11 cellular contexts compared by ENCODE assay signal in genomic region chr7:121077165-121077630, GRCh38.
"Had no signal": no experiment of that assay in that cellular context is flagged by ENCODE, and none has a peak within 500 bp of the region (broad histone marks: within the 10 kb centered on the region; RNA-seq: fewer than 3 reads in every experiment).

No MANE protein-coding gene starts in this region.

- DNase-seq: activated CD4-positive, alpha-beta T cell treated with anti-CD3 and anti-CD28 coated beads, Interleukin-2, amount 10 ng/mL, durations not matched to agents 7 days and 5 days; activated CD8-positive, alpha-beta memory T cell treated with anti-CD3 and anti-CD28 coated beads for 24 hours; activated naive CD8-positive, alpha-beta T cell treated with anti-CD3 and anti-CD28 coated beads, Interleukin-2, amount 50 U/mL, for 24 hours; dermis blood vessel endothelial cell; naive thymus-derived CD8-positive, alpha-beta T cell; posterior cingulate gyrus; retina; stimulated activated CD4-positive, alpha-beta T cell treated with anti-CD3 and anti-CD28 coated beads, Interleukin-2, amount 100 ng/mL, for 48 hours; trophoblast cell had no signal

- H3K27ac ChIP-seq: epithelial cell of prostate had no signal

- H3K4me3 Mint-ChIP-seq: activated CD4-positive, alpha-beta T cell treated with anti-CD3 and anti-CD28 coated beads, Interleukin-2, amount 10 ng/mL, durations not matched to agents 7 days and 5 days; activated naive CD8-positive, alpha-beta T cell treated with anti-CD3 and anti-CD28 coated beads, Interleukin-2, amount 50 U/mL, for 24 hours; naive thymus-derived CD8-positive, alpha-beta T cell; stimulated activated memory B cell treated with anti-CD40 and anti-IgM and Interleukin-4, amounts not matched to agents 10 μg/mL and 1 μg/mL and 100 μg/mL, for 72 hours had no signal

- ATAC-seq: activated naive CD8-positive, alpha-beta T cell treated with anti-CD3 and anti-CD28 coated beads, Interleukin-2, amount 50 U/mL, for 24 hours; naive thymus-derived CD8-positive, alpha-beta T cell; stimulated activated memory B cell treated with anti-CD40 and anti-IgM and Interleukin-4, amounts not matched to agents 10 μg/mL and 1 μg/mL and 100 μg/mL, for 72 hours had no signal

- H3K36me3 Mint-ChIP-seq: naive thymus-derived CD8-positive, alpha-beta T cell; stimulated activated memory B cell treated with anti-CD40 and anti-IgM and Interleukin-4, amounts not matched to agents 10 μg/mL and 1 μg/mL and 100 μg/mL, for 72 hours had no signal

- H3K4me1 Mint-ChIP-seq: activated CD4-positive, alpha-beta T cell treated with anti-CD3 and anti-CD28 coated beads, Interleukin-2, amount 10 ng/mL, durations not matched to agents 7 days and 5 days; activated naive CD8-positive, alpha-beta T cell treated with anti-CD3 and anti-CD28 coated beads, Interleukin-2, amount 50 U/mL, for 24 hours; naive thymus-derived CD8-positive, alpha-beta T cell had no signal

- H3K27me3 Mint-ChIP-seq: activated naive CD8-positive, alpha-beta T cell treated with anti-CD3 and anti-CD28 coated beads, Interleukin-2, amount 50 U/mL, for 24 hours had no signal

- H3K9me3 Mint-ChIP-seq: activated CD4-positive, alpha-beta T cell treated with anti-CD3 and anti-CD28 coated beads, Interleukin-2, amount 10 ng/mL, durations not matched to agents 7 days and 5 days; activated naive CD8-positive, alpha-beta T cell treated with anti-CD3 and anti-CD28 coated beads, Interleukin-2, amount 50 U/mL, for 24 hours; naive thymus-derived CD8-positive, alpha-beta T cell; stimulated activated memory B cell treated with anti-CD40 and anti-IgM and Interleukin-4, amounts not matched to agents 10 μg/mL and 1 μg/mL and 100 μg/mL, for 72 hours had no signal

- H3K27ac Mint-ChIP-seq: activated CD4-positive, alpha-beta T cell treated with anti-CD3 and anti-CD28 coated beads, Interleukin-2, amount 10 ng/mL, durations not matched to agents 7 days and 5 days; activated naive CD8-positive, alpha-beta T cell treated with anti-CD3 and anti-CD28 coated beads, Interleukin-2, amount 50 U/mL, for 24 hours; stimulated activated memory B cell treated with anti-CD40 and anti-IgM and Interleukin-4, amounts not matched to agents 10 μg/mL and 1 μg/mL and 100 μg/mL, for 72 hours had no signal
